In genomic region chr7:98755138-98755898, GRCh38 we compare ENCODE assay signal across 1 cellular context.
TF ChIP-seq lines count a peak whose summit lies in the region.

No MANE protein-coding gene starts in this region.

TF ChIP-seq in SK-N-SH, 30 proteins besides CTCF, POLR2A, EP300 and RAD21 (continued from another document):
- TF ChIP-seq REST (IDR thresholded peaks at IDR 0.05; ENCODE audit: low read depth, low read length): no peak
TF ChIP-seq in SK-N-SH: peak in this region for 1.
